In genomic region chr9:18683312-18683711, GRCh38 we compare ENCODE assay signal across 24 cellular contexts.
DNase-seq lines count a peak whose midpoint lies in the region; ATAC-seq and TF ChIP-seq lines count a peak whose summit lies in the region.
"Had no signal": no experiment of that assay in that cellular context is flagged by ENCODE, and none has a peak within 500 bp of the region (broad histone marks: within the 10 kb centered on the region; RNA-seq: fewer than 3 reads in every experiment).

No MANE protein-coding gene starts in this region.

- H3K4me1 Mint-ChIP-seq in nephron (peaks cover 45% of the 10 kb centered on the region), glutamatergic neuron (ENCODE audit: low read depth, unreplicated experiment) (no peaks in the 10 kb centered on the region)
- H3K4me1 Mint-ChIP-seq: CD14-positive monocyte; CD8-positive, alpha-beta memory T cell; GM23338 had no signal

- no peak for TF ChIP-seq CTCF in VCaP (conservative IDR thresholded peaks at IDR 0.05)
- TF ChIP-seq CTCF in gastroesophageal sphincter (IDR thresholded peaks at IDR 0.05) = no peak
- TF ChIP-seq CTCF in nephron (IDR thresholded peaks at IDR 0.05; ENCODE audit: unreplicated experiment in 3 of 3) = no peak
- TF ChIP-seq CTCF in glutamatergic neuron (IDR thresholded peaks at IDR 0.05; ENCODE audit: partially characterized antibody, unreplicated experiment) = no peak

- peak overlapping the region; percentile 36; the same call in 1 of the 2 replicates for H3K27ac ChIP-seq in VCaP
- peak overlapping the region; percentile 69 to 76 (median 74) for H3K27ac ChIP-seq in gastroesophageal sphincter
- peak overlapping the region; percentile 69 for H3K27ac ChIP-seq in stomach smooth muscle (ENCODE audit: low read length)
- H3K27ac ChIP-seq: A549; BLaER1 treated with 17β-estradiol and CSF1 and Interleukin-3, amounts not matched to agents 10 nM and 100 nM had no signal

- TF ChIP-seq EP300 in gastroesophageal sphincter (IDR thresholded peaks at IDR 0.05) = no peak

- no peaks in the 10 kb centered on the region for H3K27me3 Mint-ChIP-seq in nephron (ENCODE audit: low read depth)
- no peaks in the 10 kb centered on the region for H3K27me3 Mint-ChIP-seq in glutamatergic neuron (ENCODE audit: unreplicated experiment)
- H3K27me3 Mint-ChIP-seq: CD8-positive, alpha-beta memory T cell had no signal

- no peak for TF ChIP-seq POLR2A in gastroesophageal sphincter (IDR thresholded peaks at IDR 0.05)

- no peak for DNase-seq in ureter (ENCODE audit: low spot score)
- no peak for DNase-seq in NCI-H345 (lab: John Stamatoyannopoulos, UW)
- DNase-seq in glutamatergic neuron = no peak
- DNase-seq: 8988T; ACHN; AML-193; BE2C; CD4-positive, alpha-beta T cell; CD8-positive, alpha-beta memory T cell; DMS 273 treated with DMSO at 0.1 percent for 48 hours; DMS79; EL; GDM1 had no signal

- H3K4me1 ChIP-seq in gastroesophageal sphincter = peaks cover 14 to 48% (median 15%) of the 10 kb centered on the region in 3 donors
- H3K4me1 ChIP-seq in stomach smooth muscle (ENCODE audit: control insufficient read depth, insufficient read depth, low read length) = peaks cover 9% of the 10 kb centered on the region
- H3K4me1 ChIP-seq: A549; BE2C; BLaER1 treated with 17β-estradiol and CSF1 and Interleukin-3, amounts not matched to agents 10 nM and 100 nM; HAP-1 had no signal

- H3K36me3 ChIP-seq in gastroesophageal sphincter (no peaks in the 10 kb centered on the region), stomach smooth muscle (ENCODE audit: control insufficient read depth in 2 of 2, insufficient read depth in 2 of 2, low read length in 2 of 2) (no peaks in the 10 kb centered on the region)
- H3K36me3 ChIP-seq: BE2C; BLaER1 treated with 17β-estradiol and CSF1 and Interleukin-3, amounts not matched to agents 10 nM and 100 nM; HAP-1 had no signal

- H3K9me3 Mint-ChIP-seq in nephron (no peaks in the 10 kb centered on the region), glutamatergic neuron (ENCODE audit: unreplicated experiment) (peaks cover 1% of the 10 kb centered on the region)
- H3K9me3 Mint-ChIP-seq: CD4-positive, alpha-beta T cell; CD8-positive, alpha-beta memory T cell; GM23338 had no signal

- H3K4me3 ChIP-seq in gastroesophageal sphincter = no peak overlapping the region
- no peak overlapping the region for H3K4me3 ChIP-seq in stomach smooth muscle (ENCODE audit: low read length in 2 of 2)
- H3K4me3 ChIP-seq: A549; BLaER1 treated with 17β-estradiol and CSF1 and Interleukin-3, amounts not matched to agents 10 nM and 100 nM; GM12878; GM23338; HAP-1 had no signal

- H3K27ac Mint-ChIP-seq in nephron = peak overlapping the region; percentile 30 to 85 (median 83)
- no peak overlapping the region for H3K27ac Mint-ChIP-seq in glutamatergic neuron (ENCODE audit: unreplicated experiment)
- H3K27ac Mint-ChIP-seq: CD14-positive monocyte; CD4-positive, alpha-beta T cell; CD8-positive, alpha-beta memory T cell; GM23338 had no signal

- no peak overlapping the region for H3K9ac ChIP-seq in stomach smooth muscle (ENCODE audit: low read length in 2 of 2)
- H3K9ac ChIP-seq: BLaER1 treated with 17β-estradiol and CSF1 and Interleukin-3, amounts not matched to agents 10 nM and 100 nM had no signal

- WGBS in gastroesophageal sphincter (ENCODE audit: low coverage in 1 of 2), 2 donors = 82 to 93% methylated on average over 6 to 7 of the region's 12 CpGs

- H3K27me3 ChIP-seq in gastroesophageal sphincter (no peaks in the 10 kb centered on the region), stomach smooth muscle (ENCODE audit: control insufficient read depth in 1 of 2, insufficient read depth in 2 of 2, low read length in 2 of 2) (no peaks in the 10 kb centered on the region)
- H3K27me3 ChIP-seq: BE2C; BLaER1 treated with 17β-estradiol and CSF1 and Interleukin-3, amounts not matched to agents 10 nM and 100 nM had no signal

- ATAC-seq in gastroesophageal sphincter = no peak
- ATAC-seq in HG02642 (IDR thresholded peaks at IDR 0.05; ENCODE audit: poor library complexity, unreplicated experiment) = no peak
- ATAC-seq: A549, GM12878, GM23338 had no signal

- H3K9me3 ChIP-seq in gastroesophageal sphincter = no peaks in the 10 kb centered on the region
- no peaks in the 10 kb centered on the region for H3K9me3 ChIP-seq in stomach smooth muscle (ENCODE audit: control insufficient read depth in 2 of 2, low read length in 2 of 2)
- H3K9me3 ChIP-seq: A549; BE2C; BLaER1 treated with 17β-estradiol and CSF1 and Interleukin-3, amounts not matched to agents 10 nM and 100 nM; HAP-1 had no signal

- H3K4me3 Mint-ChIP-seq in nephron = no peak overlapping the region
- H3K4me3 Mint-ChIP-seq in glutamatergic neuron (ENCODE audit: unreplicated experiment) = no peak overlapping the region
- H3K4me3 Mint-ChIP-seq: CD14-positive monocyte; CD4-positive, alpha-beta T cell; CD8-positive, alpha-beta memory T cell; GM23338 had no signal

- H3K36me3 Mint-ChIP-seq in nephron (ENCODE audit: low read depth) (peaks cover 7% of the 10 kb centered on the region), glutamatergic neuron (ENCODE audit: unreplicated experiment) (no peaks in the 10 kb centered on the region)
- H3K36me3 Mint-ChIP-seq: CD14-positive monocyte; CD8-positive, alpha-beta memory T cell had no signal
